In genomic region chr6:36623547-36624459, GRCh38 we compare ENCODE assay signal across 8 cellular contexts.
DNase-seq lines count a peak whose midpoint lies in the region; ATAC-seq lines count a peak whose summit lies in the region.

No MANE protein-coding gene starts in this region.

- H3K9me3 Mint-ChIP-seq in central memory CD8-positive, alpha-beta T cell: no peaks in the 10 kb centered on the region

- DNase-seq in EH (ENCODE audit: low read depth): peak; percentile 81
- peak; percentile 93 for DNase-seq in NCI-H2196 (lab: John Stamatoyannopoulos, UW; ENCODE audit: unreplicated experiment)
- peak; percentile 35 to 68 (median 54) for DNase-seq in activated CD4-positive, CD25-positive, alpha-beta regulatory T cell (lab: John Stamatoyannopoulos, UW)
- DNase-seq in central memory CD8-positive, alpha-beta T cell (ENCODE audit: low spot score in 2 of 2): peak; percentile 57 to 67
- DNase-seq in kidney tubule cell (ENCODE audit: low spot score): peak; percentile 86
- DNase-seq in stimulated activated CD4-positive, alpha-beta T cell treated with anti-CD3 and anti-CD28 coated beads, Interleukin-2, amount 100 ng/mL, for 24 hours: peak; percentile 83

- peak; percentile 57 for ATAC-seq in HG02852 (IDR thresholded peaks at IDR 0.05; ENCODE audit: unreplicated experiment)
- peak; percentile 49 for ATAC-seq in central memory CD8-positive, alpha-beta T cell (replicated peaks; ENCODE audit: extremely low read depth, poor library complexity, severe bottlenecking)
- no peak for ATAC-seq in GM18870 (IDR thresholded peaks at IDR 0.05; ENCODE audit: unreplicated experiment)

- peaks cover 14% of the 10 kb centered on the region for H3K4me1 Mint-ChIP-seq in central memory CD8-positive, alpha-beta T cell

- no peak overlapping the region for H3K4me3 Mint-ChIP-seq in central memory CD8-positive, alpha-beta T cell

- H3K27me3 Mint-ChIP-seq in central memory CD8-positive, alpha-beta T cell: no peaks in the 10 kb centered on the region

- peaks cover 1% of the 10 kb centered on the region for H3K36me3 Mint-ChIP-seq in central memory CD8-positive, alpha-beta T cell (ENCODE audit: insufficient read depth)

- H3K27ac Mint-ChIP-seq in central memory CD8-positive, alpha-beta T cell (ENCODE audit: low read depth): no peak overlapping the region
